In genomic region chr4:68359508-68359907, GRCh38 we compare ENCODE assay signal across 8 cellular contexts. TPM values are rescaled to one million over a fixed set of nuclear protein-coding genes. Genes with fewer than 3 reads are reported as not detected.
DNase-seq lines count a peak whose midpoint lies in the region; ATAC-seq and TF ChIP-seq lines count a peak whose summit lies in the region.

No MANE protein-coding gene starts in this region.

- H3K27ac ChIP-seq in esophagus squamous epithelium, result no peak overlapping the region

- no peak for TF ChIP-seq POLR2A in esophagus squamous epithelium (IDR thresholded peaks at IDR 0.05)

- no peaks in the 10 kb centered on the region for H3K27me3 ChIP-seq in esophagus squamous epithelium

- no peaks in the 10 kb centered on the region for H3K36me3 Mint-ChIP-seq in activated naive CD4-positive, alpha-beta T cell treated with anti-CD3 and anti-CD28 coated beads, Interleukin-2, amount 50 U/mL, for 72 hours
- H3K36me3 Mint-ChIP-seq in stimulated activated memory B cell treated with anti-CD40 and anti-IgM and Interleukin-4, amounts not matched to agents 10 μg/mL and 1 μg/mL and 100 μg/mL, for 72 hours, result no peaks in the 10 kb centered on the region

- peak overlapping the region in 1 of 2 donors; percentile 68 for H3K27ac Mint-ChIP-seq in activated naive CD4-positive, alpha-beta T cell treated with anti-CD3 and anti-CD28 coated beads, Interleukin-2, amount 50 U/mL, for 72 hours
- H3K27ac Mint-ChIP-seq in stimulated activated memory B cell treated with anti-CD40 and anti-IgM and Interleukin-4, amounts not matched to agents 10 μg/mL and 1 μg/mL and 100 μg/mL, for 72 hours, result no peak overlapping the region

- ATAC-seq in GM18498 (IDR thresholded peaks at IDR 0.05; ENCODE audit: unreplicated experiment) (peak; percentile 91), GM19468 (IDR thresholded peaks at IDR 0.05; ENCODE audit: extremely low read depth, unreplicated experiment) (peak; percentile 42), HG03097 (IDR thresholded peaks at IDR 0.05; ENCODE audit: low FRiP score, unreplicated experiment) (peak; percentile 49)
- peak; percentile 61 to 78 for ATAC-seq in activated naive CD4-positive, alpha-beta T cell treated with anti-CD3 and anti-CD28 coated beads, Interleukin-2, amount 50 U/mL, for 72 hours
- ATAC-seq in stimulated activated memory B cell treated with anti-CD40 and anti-IgM and Interleukin-4, amounts not matched to agents 10 μg/mL and 1 μg/mL and 100 μg/mL, for 72 hours, result no peak

- no peaks in the 10 kb centered on the region for H3K4me1 Mint-ChIP-seq in stimulated activated memory B cell treated with anti-CD40 and anti-IgM and Interleukin-4, amounts not matched to agents 10 μg/mL and 1 μg/mL and 100 μg/mL, for 72 hours

- intact Hi-C loops in esophagus squamous epithelium (cut with DNase I), result no loop called here

- no peaks in the 10 kb centered on the region for H3K36me3 ChIP-seq in esophagus squamous epithelium

- no peak for DNase-seq in activated naive CD4-positive, alpha-beta T cell treated with anti-CD3 and anti-CD28 coated beads, Interleukin-2, amount 50 U/mL, for 72 hours (ENCODE audit: low spot score in 2 of 2)
- DNase-seq in NCI-H748 (lab: John Stamatoyannopoulos, UW; ENCODE audit: unreplicated experiment) (no peak), AML-193 (lab: John Stamatoyannopoulos, UW) (no peak), esophagus squamous epithelium (lab: John Stamatoyannopoulos, UW) (no peak)

- TF ChIP-seq CTCF in esophagus squamous epithelium (IDR thresholded peaks at IDR 0.05), result no peak

- no peak overlapping the region for H3K4me3 Mint-ChIP-seq in stimulated activated memory B cell treated with anti-CD40 and anti-IgM and Interleukin-4, amounts not matched to agents 10 μg/mL and 1 μg/mL and 100 μg/mL, for 72 hours

- H3K9me3 Mint-ChIP-seq in activated naive CD4-positive, alpha-beta T cell treated with anti-CD3 and anti-CD28 coated beads, Interleukin-2, amount 50 U/mL, for 72 hours, result peaks cover 0 to 5% of the 10 kb centered on the region in 2 donors
- H3K9me3 Mint-ChIP-seq in stimulated activated memory B cell treated with anti-CD40 and anti-IgM and Interleukin-4, amounts not matched to agents 10 μg/mL and 1 μg/mL and 100 μg/mL, for 72 hours, result no peaks in the 10 kb centered on the region

- no peak overlapping the region for H3K4me3 ChIP-seq in esophagus squamous epithelium

- no peaks in the 10 kb centered on the region for H3K4me1 ChIP-seq in esophagus squamous epithelium

- H3K9me3 ChIP-seq in esophagus squamous epithelium, result no peaks in the 10 kb centered on the region

- H3K27me3 Mint-ChIP-seq in stimulated activated memory B cell treated with anti-CD40 and anti-IgM and Interleukin-4, amounts not matched to agents 10 μg/mL and 1 μg/mL and 100 μg/mL, for 72 hours, result peaks cover 10% of the 10 kb centered on the region

RNA-seq across cellular contexts. Expression of gene YTHDC1, which starts 9.6 kb away (rescaled TPM):
- total RNA-seq in activated naive CD4-positive, alpha-beta T cell treated with anti-CD3 and anti-CD28 coated beads, Interleukin-2, amount 50 U/mL, for 72 hours, result 10 to 100 TPM; 83.2 to 87.3 TPM
- total RNA-seq in esophagus squamous epithelium, result 10 to 100 TPM; 36.1 to 79.9 (median 50.7) TPM
